8 cellular contexts compared by ENCODE assay signal in the genomic region with DNA sequence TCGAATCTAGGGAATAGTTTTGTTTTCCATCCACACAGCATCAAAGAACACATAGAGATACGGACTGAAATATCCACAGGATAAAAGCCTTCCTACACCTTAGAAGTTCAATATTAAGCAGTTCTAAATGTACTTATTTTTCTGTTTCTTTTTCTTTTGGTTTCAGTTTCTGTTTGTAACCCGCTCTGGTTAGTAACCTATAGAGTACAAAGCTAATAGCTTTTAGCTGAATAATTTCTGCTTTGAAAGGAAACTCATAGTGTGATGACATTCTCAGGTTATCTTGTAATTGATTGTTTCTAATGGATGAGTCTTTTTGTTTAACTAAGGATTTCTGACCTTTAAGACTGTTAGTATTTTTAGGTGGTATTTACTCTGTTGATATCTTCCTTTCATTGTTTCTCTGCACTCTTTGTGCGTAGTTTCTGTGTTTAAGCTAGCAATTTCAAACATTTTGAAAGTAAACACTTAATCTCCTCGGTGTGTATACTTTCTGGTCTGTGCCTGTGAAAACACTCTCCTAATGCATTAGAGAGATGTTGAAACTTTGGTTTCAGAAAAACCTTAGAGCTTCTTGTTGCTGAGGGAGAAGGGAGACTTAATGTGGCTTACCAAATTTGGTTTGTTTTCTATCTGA.
DNase-seq lines count a peak whose midpoint lies in the region; ATAC-seq and TF ChIP-seq lines count a peak whose summit lies in the region.

No MANE protein-coding gene starts in this region.

- H3K9me3 ChIP-seq in heart left ventricle (peaks cover 0 to 5% (median 0%) of the 10 kb centered on the region in 12 donors), lower lobe of right lung (no peaks in the 10 kb centered on the region)

- H3K36me3 ChIP-seq in heart left ventricle (no peaks in the 10 kb centered on the region), lower lobe of right lung (no peaks in the 10 kb centered on the region)

- POLR2A ChIA-PET in activated CD8-positive, alpha-beta T cell treated with anti-CD3 and anti-CD28 coated beads for 36 hours (lab: Charles Lee), result no interaction called here

- WGBS in heart left ventricle, 4 donors, result 34 to 42% (median 40%) methylated on average over 5 of the region's 5 CpGs

- ATAC-seq in heart left ventricle (no peak), Right ventricle myocardium inferior (no peak), HG03439 (IDR thresholded peaks at IDR 0.05; ENCODE audit: unreplicated experiment) (peak; percentile 74), lower lobe of right lung (peak in 1 of 2 donors; percentile 89)
- ATAC-seq in activated CD8-positive, alpha-beta T cell treated with anti-CD3 and anti-CD28 coated beads for 36 hours, result peak; percentile 56

- intact Hi-C loops in heart left ventricle (cut with DNase I) (no loop called here), Right ventricle myocardium inferior (cut with DNase I) (loop anchor here (5.0 kb wide), 1 partner anchor 1358 kb away; no protein-coding TSS in a partner anchor), lower lobe of right lung (cut with DNase I) (no loop called here)
- intact Hi-C loops in activated CD8-positive, alpha-beta T cell treated with anti-CD3 and anti-CD28 coated beads for 36 hours (cut with micrococcal nuclease), result no loop called here

- H3K4me1 ChIP-seq in heart left ventricle (peaks cover 0 to 17% (median 0%) of the 10 kb centered on the region in 12 donors), lower lobe of right lung (no peaks in the 10 kb centered on the region)

- H3K27ac ChIP-seq in heart left ventricle (peak overlapping the region in 6 of 12 donors; percentile 4 to 58 (median 22)), lower lobe of right lung (peak overlapping the region; percentile 59)

- H3K27ac Mint-ChIP-seq in activated CD8-positive, alpha-beta T cell treated with anti-CD3 and anti-CD28 coated beads for 36 hours, result no peak overlapping the region

- TF ChIP-seq POLR2A in heart left ventricle (IDR thresholded peaks at IDR 0.05), result no peak

- H3K9me3 Mint-ChIP-seq in activated CD8-positive, alpha-beta T cell treated with anti-CD3 and anti-CD28 coated beads for 36 hours, result peaks cover 7% of the 10 kb centered on the region

- peaks cover 13% of the 10 kb centered on the region for H3K4me1 Mint-ChIP-seq in activated CD8-positive, alpha-beta T cell treated with anti-CD3 and anti-CD28 coated beads for 36 hours (ENCODE audit: low read depth)

- DNase-seq in heart left ventricle (no peak), Right ventricle myocardium inferior (ENCODE audit: missing footprints) (no peak), lower lobe of right lung (no peak), SIG-M5 treated with dmso at 0.1 percent for 504 hours (lab: John Stamatoyannopoulos, UW; ENCODE audit: unreplicated experiment) (no peak), pons (ENCODE audit: low spot score) (no peak)
- no peak for DNase-seq in activated CD8-positive, alpha-beta T cell treated with anti-CD3 and anti-CD28 coated beads for 36 hours
- DNase-seq in stimulated activated CD4-positive, alpha-beta T cell treated with anti-CD3 and anti-CD28 coated beads, Interleukin-2, amount 100 ng/mL, for 48 hours, result no peak

- CTCF ChIA-PET in activated CD8-positive, alpha-beta T cell treated with anti-CD3 and anti-CD28 coated beads for 36 hours (lab: Charles Lee), result no interaction called here

- no peaks in the 10 kb centered on the region for H3K27me3 Mint-ChIP-seq in activated CD8-positive, alpha-beta T cell treated with anti-CD3 and anti-CD28 coated beads for 36 hours

- H3K4me3 Mint-ChIP-seq in activated CD8-positive, alpha-beta T cell treated with anti-CD3 and anti-CD28 coated beads for 36 hours, result peak overlapping the region; percentile 53

- H3K4me3 ChIP-seq in heart left ventricle, result peak overlapping the region; percentile 0 to 48 (median 31)
- peak overlapping the region; percentile 36 for H3K4me3 ChIP-seq in lower lobe of right lung

- H3K27me3 ChIP-seq in heart left ventricle, result no peaks in the 10 kb centered on the region
- H3K27me3 ChIP-seq in lower lobe of right lung (ENCODE audit: low read depth), result no peaks in the 10 kb centered on the region

- H3K36me3 Mint-ChIP-seq in activated CD8-positive, alpha-beta T cell treated with anti-CD3 and anti-CD28 coated beads for 36 hours (ENCODE audit: low read depth), result no peaks in the 10 kb centered on the region

- TF ChIP-seq CTCF in heart left ventricle (IDR thresholded peaks at IDR 0.05) (no peak), lower lobe of right lung (IDR thresholded peaks at IDR 0.05) (no peak)
- TF ChIP-seq CTCF in activated CD8-positive, alpha-beta T cell treated with anti-CD3 and anti-CD28 coated beads for 36 hours (IDR thresholded peaks at IDR 0.05), result no peak

Comparison
In these comparisons a context has a peak if more than half of its experiments do, and no peak if none do; other contexts are left out.
1. ATAC-seq: peak in HG03439 (single experiment) and activated CD8-positive, alpha-beta T cell treated with anti-CD3 and anti-CD28 coated beads for 36 hours (single experiment); none in heart left ventricle (0 of 4) and Right ventricle myocardium inferior (single experiment).